ENCODE assay signal across 11 cellular contexts in genomic region chr14:98137626-98138025, GRCh38.
DNase-seq lines count a peak whose midpoint lies in the region; ATAC-seq and TF ChIP-seq lines count a peak whose summit lies in the region.
"Had no signal": no experiment of that assay in that cellular context is flagged by ENCODE, and none has a peak within 500 bp of the region (broad histone marks: within the 10 kb centered on the region; RNA-seq: fewer than 3 reads in every experiment).

No MANE protein-coding gene starts in this region.

- peak overlapping the region; percentile 71 for H3K4me3 Mint-ChIP-seq in activated naive CD4-positive, alpha-beta T cell treated with anti-CD3 and anti-CD28 coated beads for 36 hours
- H3K4me3 Mint-ChIP-seq in stimulated activated naive CD8-positive, alpha-beta T cell treated with anti-CD3 and anti-CD28 coated beads, Interleukin-15, amount 100 ng/mL, for 72 hours, result peak overlapping the region; percentile 85 to 87

- H3K27ac Mint-ChIP-seq in activated naive CD4-positive, alpha-beta T cell treated with anti-CD3 and anti-CD28 coated beads for 36 hours, result peak overlapping the region; percentile 98
- peak overlapping the region; percentile 96 to 99 for H3K27ac Mint-ChIP-seq in stimulated activated naive CD8-positive, alpha-beta T cell treated with anti-CD3 and anti-CD28 coated beads, Interleukin-15, amount 100 ng/mL, for 72 hours

- DNase-seq in activated naive CD4-positive, alpha-beta T cell treated with anti-CD3 and anti-CD28 coated beads for 36 hours, result no peak
- DNase-seq in activated naive CD4-positive, alpha-beta T cell treated with anti-CD3 and anti-CD28 coated beads, Interleukin-2, amount 50 U/mL, for 16 hours, result no peak
- DNase-seq in NCI-H774 (lab: John Stamatoyannopoulos, UW), result peak; percentile 68
- peak; percentile 24 for DNase-seq in esophagus muscularis mucosa (ENCODE audit: extremely low spot score)
- DNase-seq in stimulated activated naive CD8-positive, alpha-beta T cell treated with anti-CD3 and anti-CD28 coated beads, Interleukin-15, amount 100 ng/mL, for 72 hours, result no peak
- no peak for DNase-seq in NCI-H446 (lab: John Stamatoyannopoulos, UW)
- no peak for DNase-seq in SK-N-DZ (ENCODE audit: low spot score)
- DNase-seq: activated CD4-positive, CD25-positive, alpha-beta regulatory T cell treated with anti-CD3 and anti-CD28 coated beads, Interleukin-2, amount 50 U/mL, for 72 hours; pancreas; SK-N-SH had no signal

- no peaks in the 10 kb centered on the region for H3K9me3 ChIP-seq in esophagus muscularis mucosa
- H3K9me3 ChIP-seq: pancreas, SK-N-SH had no signal

- TF ChIP-seq CTCF in esophagus muscularis mucosa (IDR thresholded peaks at IDR 0.05), result no peak

- ATAC-seq in stimulated activated naive CD8-positive, alpha-beta T cell treated with anti-CD3 and anti-CD28 coated beads, Interleukin-15, amount 100 ng/mL, for 72 hours, result no peak
- no peak for ATAC-seq in GM21381 (IDR thresholded peaks at IDR 0.05; ENCODE audit: unreplicated experiment)
- ATAC-seq: pancreas had no signal

- TF ChIP-seq POLR2A in esophagus muscularis mucosa (IDR thresholded peaks at IDR 0.05; ENCODE audit: low read depth), result no peak

- H3K4me1 Mint-ChIP-seq in activated naive CD4-positive, alpha-beta T cell treated with anti-CD3 and anti-CD28 coated beads for 36 hours (ENCODE audit: low read depth), result peaks cover 77% of the 10 kb centered on the region
- peaks cover 88% of the 10 kb centered on the region for H3K4me1 Mint-ChIP-seq in stimulated activated naive CD8-positive, alpha-beta T cell treated with anti-CD3 and anti-CD28 coated beads, Interleukin-15, amount 100 ng/mL, for 72 hours

- H3K27me3 Mint-ChIP-seq in activated naive CD4-positive, alpha-beta T cell treated with anti-CD3 and anti-CD28 coated beads for 36 hours (ENCODE audit: low read depth), result no peaks in the 10 kb centered on the region
- no peaks in the 10 kb centered on the region for H3K27me3 Mint-ChIP-seq in stimulated activated naive CD8-positive, alpha-beta T cell treated with anti-CD3 and anti-CD28 coated beads, Interleukin-15, amount 100 ng/mL, for 72 hours

- TF ChIP-seq EP300 in esophagus muscularis mucosa (IDR thresholded peaks at IDR 0.05), result no peak

- no peaks in the 10 kb centered on the region for H3K36me3 Mint-ChIP-seq in activated naive CD4-positive, alpha-beta T cell treated with anti-CD3 and anti-CD28 coated beads for 36 hours (ENCODE audit: low read depth)

- intact Hi-C loops in activated naive CD4-positive, alpha-beta T cell treated with anti-CD3 and anti-CD28 coated beads for 36 hours (cut with micrococcal nuclease), result loop anchor here (1.0 to 10.0 kb wide), 12 partner anchors 32 to 1280 kb away; partner anchors contain the start of gene BCL11B
- intact Hi-C loops in esophagus muscularis mucosa (cut with DNase I), result no loop called here

- 19% methylated on average over 7 of the region's 7 CpGs for WGBS in esophagus muscularis mucosa

- no peak overlapping the region for H3K27ac ChIP-seq in esophagus muscularis mucosa (replicated peaks in 1 of 4)
- H3K27ac ChIP-seq: pancreas had no signal

- H3K4me1 ChIP-seq in esophagus muscularis mucosa, result no peaks in the 10 kb centered on the region
- H3K4me1 ChIP-seq: pancreas had no signal

- H3K4me3 ChIP-seq in esophagus muscularis mucosa, result no peak overlapping the region
- H3K4me3 ChIP-seq: pancreas had no signal

- no peaks in the 10 kb centered on the region for H3K36me3 ChIP-seq in esophagus muscularis mucosa
- H3K36me3 ChIP-seq: pancreas had no signal

- no peaks in the 10 kb centered on the region for H3K9me3 Mint-ChIP-seq in activated naive CD4-positive, alpha-beta T cell treated with anti-CD3 and anti-CD28 coated beads for 36 hours
- no peaks in the 10 kb centered on the region for H3K9me3 Mint-ChIP-seq in stimulated activated naive CD8-positive, alpha-beta T cell treated with anti-CD3 and anti-CD28 coated beads, Interleukin-15, amount 100 ng/mL, for 72 hours

- CTCF ChIA-PET in activated naive CD4-positive, alpha-beta T cell treated with anti-CD3 and anti-CD28 coated beads for 36 hours (lab: Charles Lee), result interaction anchor here (0.6 to 8.2 kb wide), 25 partner anchors 22 to 1134 kb away, joined by 3 to 95 read pairs (median 4); partner anchors contain the start of gene BCL11B

- peaks cover 0 to 38% (median 0%) of the 10 kb centered on the region in 4 donors for H3K27me3 ChIP-seq in esophagus muscularis mucosa
- H3K27me3 ChIP-seq: pancreas had no signal

Comparison
In these comparisons a context has a peak if more than half of its experiments do, and no peak if none do; other contexts are left out.
1. DNase-seq: peak in NCI-H774 (single experiment) and esophagus muscularis mucosa (single experiment); none in activated naive CD4-positive, alpha-beta T cell treated with anti-CD3 and anti-CD28 coated beads for 36 hours (single experiment), activated naive CD4-positive, alpha-beta T cell treated with anti-CD3 and anti-CD28 coated beads, Interleukin-2, amount 50 U/mL, for 16 hours (single experiment), stimulated activated naive CD8-positive, alpha-beta T cell treated with anti-CD3 and anti-CD28 coated beads, Interleukin-15, amount 100 ng/mL, for 72 hours (0 of 2), NCI-H446 (0 of 2) and SK-N-DZ (single experiment).